ENCODE assay signal across 1 cellular context in the genomic region with DNA sequence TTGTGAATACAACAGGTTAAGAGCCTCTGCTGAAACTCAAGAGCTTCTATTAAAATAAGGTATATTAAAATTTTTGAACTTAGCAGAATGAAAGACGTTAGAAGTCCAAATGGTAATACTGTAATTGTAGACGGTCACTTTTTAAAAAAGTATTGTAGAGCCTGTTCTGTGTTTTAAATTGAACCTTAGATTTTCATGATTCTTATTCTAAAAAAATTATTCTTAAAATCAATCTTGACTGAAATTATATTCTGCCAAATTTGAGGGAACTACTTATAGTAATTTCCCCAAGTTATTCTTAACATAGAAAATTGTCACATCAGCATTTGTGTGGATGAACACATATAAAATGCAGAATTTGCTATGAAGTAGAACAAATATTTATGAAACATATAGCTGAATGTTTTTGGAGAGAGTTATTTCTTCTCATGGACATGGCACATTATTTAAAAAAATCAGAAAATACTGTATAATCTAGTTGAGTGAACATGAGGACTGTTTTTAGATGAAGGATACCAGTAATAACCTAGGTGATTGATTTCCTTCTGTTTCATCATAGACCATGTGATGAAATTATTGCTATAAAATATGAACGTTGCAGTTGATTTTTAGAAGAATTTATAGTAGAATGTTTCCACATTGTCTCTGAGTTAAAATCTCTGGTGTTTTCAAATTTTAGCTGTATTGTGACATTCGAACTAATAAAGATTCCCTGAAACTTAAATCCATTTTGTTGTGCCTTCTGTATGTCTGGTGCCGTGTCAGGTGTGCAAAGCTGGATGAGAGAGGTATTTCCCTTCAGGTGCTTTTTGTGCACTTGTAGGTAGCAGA.
A peak's percentile ranks its signal among the peaks of the same experiment; 100 is the strongest.
TF ChIP-seq lines count a peak whose summit lies in the region.

No MANE protein-coding gene starts in this region.

TF ChIP-seq in K562, 482 proteins besides CTCF, POLR2A, EP300 and RAD21 (continued from another document):
- TF ChIP-seq, protein P1, sequence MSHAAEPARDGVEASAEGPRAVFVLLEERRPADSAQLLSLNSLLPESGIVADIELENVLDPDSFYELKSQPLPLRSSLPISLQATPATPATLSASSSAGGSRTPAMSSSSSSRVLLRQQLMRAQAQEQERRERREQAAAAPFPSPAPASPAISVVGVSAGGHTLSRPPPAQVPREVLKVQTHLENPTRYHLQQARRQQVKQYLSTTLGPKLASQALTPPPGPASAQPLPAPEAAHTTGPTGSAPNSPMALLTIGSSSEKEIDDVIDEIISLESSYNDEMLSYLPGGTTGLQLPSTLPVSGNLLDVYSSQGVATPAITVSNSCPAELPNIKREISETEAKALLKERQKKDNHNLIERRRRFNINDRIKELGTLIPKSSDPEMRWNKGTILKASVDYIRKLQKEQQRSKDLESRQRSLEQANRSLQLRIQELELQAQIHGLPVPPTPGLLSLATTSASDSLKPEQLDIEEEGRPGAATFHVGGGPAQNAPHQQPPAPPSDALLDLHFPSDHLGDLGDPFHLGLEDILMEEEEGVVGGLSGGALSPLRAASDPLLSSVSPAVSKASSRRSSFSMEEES (CRISPR knock-in tag; IDR thresholded peaks at IDR 0.05) = no peak
- TF ChIP-seq TAL1 (IDR thresholded peaks at IDR 0.05) (no peak), MEIS2 (IDR thresholded peaks at IDR 0.05; ENCODE audit: partially characterized antibody) (peak; percentile 34), TSHZ1 (CRISPR knock-in tag; IDR thresholded peaks at IDR 0.05) (no peak)
